Comparison of ENCODE assay signal across 24 cellular contexts in genomic region chr3:5563537-5564277, GRCh38.
"Had no signal": no experiment of that assay in that cellular context is flagged by ENCODE, and none has a peak within 500 bp of the region (broad histone marks: within the 10 kb centered on the region; RNA-seq: fewer than 3 reads in every experiment).

No MANE protein-coding gene starts in this region.

- H3K4me3 Mint-ChIP-seq: brain; dendritic cell treated with granulocyte-macrophage colony-stimulating factor and Interleukin-4, amounts not matched to agents 40 ng/mL and 50 ng/mL, for 4 days; naive thymus-derived CD4-positive, alpha-beta T cell; neural crest cell; WTC11 had no signal

- H3K4me3 ChIP-seq: left lung, lung, right lobe of liver, skin epidermis, stomach, suprapubic skin, uterus had no signal

- H3K27me3 ChIP-seq: left lung, right lobe of liver, stomach, suprapubic skin, uterus had no signal

- H3K27me3 Mint-ChIP-seq: dendritic cell treated with granulocyte-macrophage colony-stimulating factor and Interleukin-4, amounts not matched to agents 40 ng/mL and 50 ng/mL, for 4 days had no signal

- H3K27ac ChIP-seq: left lung, right lobe of liver, skin epidermis, stomach, suprapubic skin, uterus had no signal

- H3K27ac Mint-ChIP-seq: brain; dendritic cell treated with granulocyte-macrophage colony-stimulating factor and Interleukin-4, amounts not matched to agents 40 ng/mL and 50 ng/mL, for 4 days; naive thymus-derived CD4-positive, alpha-beta T cell; WTC11 had no signal

- DNase-seq: activated CD4-positive, alpha-beta T cell treated with anti-CD3 and anti-CD28 coated beads for 4 hours; activated CD4-positive, alpha-beta T cell treated with anti-CD3 and anti-CD28 coated beads, Interleukin-2, amount 50 U/mL, for 48 hours; activated gamma-delta T cell treated with Interleukin-2 at 50 U/mL for 16 hours; activated T-cell treated with anti-CD3 and anti-CD28 coated beads for 4 hours; aorta; caudate nucleus; effector CD4-positive, alpha-beta T cell; foreskin melanocyte; left lung; naive thymus-derived CD4-positive, alpha-beta T cell; occipital lobe; right lobe of liver; stimulated activated CD4-positive, alpha-beta T cell treated with anti-CD3 and anti-CD28 coated beads, Interleukin-1b, Interleukin-23, amount 100 ng/mL, for 48 hours; stomach; trophoblast cell; uterus had no signal

- H3K4me1 Mint-ChIP-seq: brain; naive thymus-derived CD4-positive, alpha-beta T cell; neural crest cell; WTC11 had no signal

- H3K9me3 ChIP-seq: right lobe of liver, suprapubic skin, uterus had no signal

- H3K36me3 ChIP-seq: left lung, right lobe of liver, stomach, suprapubic skin, uterus had no signal

- H3K4me1 ChIP-seq: left lung, right lobe of liver, stomach, suprapubic skin, uterus had no signal

- ATAC-seq: activated naive CD4-positive, alpha-beta T cell treated with anti-CD3 and anti-CD28 coated beads, Interleukin-2, amount 50 U/mL, for 72 hours; left lung; naive thymus-derived CD4-positive, alpha-beta T cell; right lobe of liver; WTC11 had no signal
